1 cellular context compared by ENCODE assay signal in genomic region chr20:62820962-62821725, GRCh38.
TF ChIP-seq lines count a peak whose summit lies in the region.

No MANE protein-coding gene starts in this region.

TF ChIP-seq in K562, 482 proteins besides CTCF, POLR2A, EP300 and RAD21:
- TF ChIP-seq SMAD4 (CRISPR knock-in tag; conservative IDR thresholded peaks at IDR 0.05) (no peak), MEF2A (IDR thresholded peaks at IDR 0.05; ENCODE audit: control insufficient read depth, low read depth, low read length) (no peak), RBM34 (IDR thresholded peaks at IDR 0.05; ENCODE audit: borderline replicate concordance, insufficient read depth, low read length) (no peak), XRCC5 (IDR thresholded peaks at IDR 0.05; ENCODE audit: low read depth, low read length) (no peak), MAX (CRISPR knock-in tag; IDR thresholded peaks at IDR 0.05) (no peak), ZNF445 (CRISPR knock-in tag; IDR thresholded peaks at IDR 0.05; ENCODE audit: low read depth) (no peak), BDP1 (IDR thresholded peaks at IDR 0.05; ENCODE audit: insufficient read depth, insufficient read length) (no peak), SRSF3 (IDR thresholded peaks at IDR 0.05; ENCODE audit: insufficient read depth, low read length) (no peak), HINFP (tag; conservative IDR thresholded peaks at IDR 0.05; ENCODE audit: low read depth) (no peak), CREB1 (IDR thresholded peaks at IDR 0.05) (no peak), CREB1 (CRISPR knock-in tag; IDR thresholded peaks at IDR 0.05) (0 out of 2 replicates have a peak, but pooled peaks have one; percentile 28), MAFG (tag; conservative IDR thresholded peaks at IDR 0.05) (no peak), PTRF (tag; IDR thresholded peaks at IDR 0.05) (no peak), SLC30A9 (CRISPR knock-in tag; IDR thresholded peaks at IDR 0.05) (no peak), ATF1 (CRISPR knock-in tag; IDR thresholded peaks at IDR 0.05) (0 out of 2 replicates have a peak, but pooled peaks have one; percentile 29), ATF1 (tag; IDR thresholded peaks at IDR 0.05) (peak; percentile 73), CXXC5 (CRISPR knock-in tag; IDR thresholded peaks at IDR 0.05) (no peak), ZNF274 (IDR thresholded peaks at IDR 0.05; ENCODE audit: borderline replicate concordance, low read depth, low read length) (no peak), GABPB1 (CRISPR knock-in tag; IDR thresholded peaks at IDR 0.05) (no peak), CREM (IDR thresholded peaks at IDR 0.05; ENCODE audit: low read depth) (peak; percentile 32; the same call in 1 of the 2 replicates), ELF1 (tag; IDR thresholded peaks at IDR 0.05) (no peak), PHF21A (IDR thresholded peaks at IDR 0.05; ENCODE audit: borderline replicate concordance, low read depth) (no peak), ZNF408 (CRISPR knock-in tag; IDR thresholded peaks at IDR 0.05; ENCODE audit: low read depth) (no peak), ZBTB9 (CRISPR knock-in tag; IDR thresholded peaks at IDR 0.05) (no peak)
TF ChIP-seq in K562: peak in this region for 3.
